ENCODE assay signal across 12 cellular contexts in genomic region chr10:79072994-79073654, GRCh38. TPM values are rescaled to one million over a fixed set of nuclear protein-coding genes. Genes with fewer than 3 reads are reported as not detected.
DNase-seq lines count a peak whose midpoint lies in the region; TF ChIP-seq lines count a peak whose summit lies in the region.
"Had no signal": no experiment of that assay in that cellular context is flagged by ENCODE, and none has a peak within 500 bp of the region (broad histone marks: within the 10 kb centered on the region; RNA-seq: fewer than 3 reads in every experiment).

No MANE protein-coding gene starts in this region.

- peak overlapping the region; percentile 92 for H3K4me2 ChIP-seq in osteoblast (ENCODE audit: insufficient read depth, low read length)
- H3K4me2 ChIP-seq: KMS-11 had no signal

- peaks cover 59% of the 10 kb centered on the region for H3K4me1 ChIP-seq in osteoblast (ENCODE audit: insufficient read depth, low read length)

- TF ChIP-seq CTCF in AG04450 (IDR thresholded peaks at IDR 0.05; ENCODE audit: low read depth, low read length) (peak; percentile 24; the same call in 1 of the 2 replicates), epithelial cell of proximal tubule (conservative IDR thresholded peaks at IDR 0.05; ENCODE audit: low read depth, low read length) (peak; percentile 39), osteoblast (IDR thresholded peaks at IDR 0.05; ENCODE audit: extremely low read depth, low read depth, low read length) (peak; percentile 14)

- H3K27ac ChIP-seq in AG04450 (ENCODE audit: low read depth, low read length), result no peak overlapping the region
- no peak overlapping the region for H3K27ac ChIP-seq in osteoblast (ENCODE audit: low read depth, low read length)
- H3K27ac ChIP-seq: KMS-11 had no signal

- no peaks in the 10 kb centered on the region; the same call in 1 of the 2 replicates for H3K9me3 ChIP-seq in AG04450 (ENCODE audit: control insufficient read depth, insufficient read depth, low read length)
- H3K9me3 ChIP-seq in osteoblast (ENCODE audit: low read depth, low read length), result no peaks in the 10 kb centered on the region

- POLR2A ChIA-PET in AG04450 (lab: Yijun Ruan, JAX), result no interaction called here

- H3K4me3 ChIP-seq in AG04450 (ENCODE audit: low read depth, low read length) (peak overlapping the region; percentile 25; the same call in 1 of the 2 replicates), epithelial cell of proximal tubule (ENCODE audit: low read depth, low read length) (peak overlapping the region; percentile 31), osteoblast (ENCODE audit: insufficient read depth, low read length) (no peak overlapping the region)

- H2AFZ ChIP-seq in osteoblast (ENCODE audit: low read length), result no peak overlapping the region

- H4K20me1 ChIP-seq in osteoblast (ENCODE audit: insufficient read depth, low read length), result peaks cover 73% of the 10 kb centered on the region

- H3K27me3 ChIP-seq in AG04450 (ENCODE audit: control insufficient read depth, insufficient read depth, low read length), result no peaks in the 10 kb centered on the region
- H3K27me3 ChIP-seq in osteoblast (ENCODE audit: insufficient read depth, low read length), result no peaks in the 10 kb centered on the region

- H3K36me3 ChIP-seq in osteoblast (ENCODE audit: insufficient read depth, low read length), result peaks cover 9% of the 10 kb centered on the region

- peaks cover 85% of the 10 kb centered on the region for H3K79me2 ChIP-seq in osteoblast (ENCODE audit: insufficient read depth, low read length)

- CTCF ChIA-PET in AG04450 (lab: Charles Lee), result interaction anchor here (1.1 to 1.4 kb wide), 2 partner anchors 123 to 1026 kb away, joined by 3 read pairs; no protein-coding TSS in a partner anchor

- no peak for DNase-seq in AG04450 (ENCODE audit: low read depth, low spot score)
- DNase-seq in M059J (ENCODE audit: low read depth), result peak; percentile 47
- no peak for DNase-seq in epithelial cell of proximal tubule (ENCODE audit: low read depth)
- DNase-seq in osteoblast (ENCODE audit: insufficient read length, low spot score, missing footprints), result peak; percentile 79
- no peak for DNase-seq in stimulated activated CD4-positive, alpha-beta T cell treated with anti-CD3 and anti-CD28 coated beads, Interleukin-2, amount 100 ng/mL, for 24 hours
- no peak for DNase-seq in T-helper 2 cell
- no peak for DNase-seq in NCI-H2081 treated with DMSO at 0.1 percent for 48 hours (lab: John Stamatoyannopoulos, UW)
- no peak for DNase-seq in NCI-H1436 treated with DMSO at 0.1 percent for 48 hours (lab: John Stamatoyannopoulos, UW)
- DNase-seq: activated B cell treated with CpG ODN at 0.5 μM for 24 hours; activated naive CD4-positive, alpha-beta T cell treated with anti-CD3 and anti-CD28 coated beads, Interleukin-2, amount 50 U/mL, for 16 hours; stimulated activated CD4-positive, alpha-beta T cell treated with anti-CD3 and anti-CD28 coated beads, Interleukin-12 subunit alpha, Interleukin-12 subunit beta, amount 100 ng/mL, for 4 hours had no signal

RNA-seq across cellular contexts. Expression of gene ZMIZ1, which starts 4.4 kb away (rescaled TPM):
- 7.6 and 12.8 TPM in 2 replicates for polyA plus RNA-seq in AG04450 (2011; rRNA removed)
- 16.5 and 21.3 TPM in 2 replicates for polyA minus RNA-seq in AG04450 (2011; rRNA and poly(A)+ RNA removed)
- 21.9 and 47.2 TPM in 2 replicates for total RNA-seq in M059J (2014; rRNA removed; shearing (Covaris generic))
- 16.5 and 21.4 TPM in 2 replicates for total RNA-seq in epithelial cell of proximal tubule
- total RNA-seq in osteoblast, result 40.9 and 50.4 TPM in 2 replicates

Comparison
In these comparisons a context has a peak if more than half of its experiments do, and no peak if none do; other contexts are left out.
1. DNase-seq: peak in M059J (single experiment) and osteoblast (single experiment); none in AG04450 (single experiment), epithelial cell of proximal tubule (single experiment), stimulated activated CD4-positive, alpha-beta T cell treated with anti-CD3 and anti-CD28 coated beads, Interleukin-2, amount 100 ng/mL, for 24 hours (0 of 2), T-helper 2 cell (0 of 5), NCI-H2081 treated with DMSO at 0.1 percent for 48 hours (single experiment) and NCI-H1436 treated with DMSO at 0.1 percent for 48 hours (single experiment).
2. Peak in every context shown above with its lines, with median percentiles within 50 percentile points of each other: CTCF ChIP-seq.